In genomic region chr18:80158365-80158764, GRCh38 we compare ENCODE assay signal across 20 cellular contexts.
"Had no signal": no experiment of that assay in that cellular context is flagged by ENCODE, and none has a peak within 500 bp of the region (broad histone marks: within the 10 kb centered on the region; RNA-seq: fewer than 3 reads in every experiment).

No MANE protein-coding gene starts in this region.

- H3K36me3 ChIP-seq: neural progenitor cell, ovary, sigmoid colon, transverse colon, upper lobe of right lung, vagina had no signal

- H3K27me3 ChIP-seq: neural progenitor cell, ovary, right lobe of liver, testis, transverse colon, upper lobe of right lung, vagina had no signal

- H3K4me1 ChIP-seq: neural progenitor cell, psoas muscle, right lobe of liver, sigmoid colon, testis, tibial artery, transverse colon, upper lobe of right lung, vagina had no signal

- H3K4me3 ChIP-seq: neural progenitor cell, ovary, psoas muscle, right lobe of liver, sigmoid colon, stomach, testis, tibial artery, transverse colon, upper lobe of right lung, vagina had no signal

- H3K4me1 Mint-ChIP-seq: natural killer cell, nephron had no signal

- H3K27me3 Mint-ChIP-seq: progenitor cell of endocrine pancreas, type B pancreatic cell had no signal

- H3K4me3 Mint-ChIP-seq: naive thymus-derived CD4-positive, alpha-beta T cell; natural killer cell; nephron; neural progenitor cell; stimulated activated effector memory CD8-positive, alpha-beta T cell treated with anti-CD3 and anti-CD28 coated beads, Interleukin-12 subunit alpha, Interleukin-12 subunit beta, amount 100 ng/mL, for 72 hours; stimulated activated naive B cell treated with anti-CD40 and anti-IgM and Interleukin-4, amounts not matched to agents 10 μg/mL and 1 μg/mL and 100 μg/mL, for 72 hours; stimulated activated naive CD8-positive, alpha-beta T cell treated with anti-CD3 and anti-CD28 coated beads, Interleukin-15, Interleukin-2, amounts not matched to agents 100 ng/mL and 50 ng/mL, for 24 hours; type B pancreatic cell had no signal

- H3K27ac Mint-ChIP-seq: naive thymus-derived CD4-positive, alpha-beta T cell; natural killer cell; nephron; neural progenitor cell; progenitor cell of endocrine pancreas; stimulated activated effector memory CD8-positive, alpha-beta T cell treated with anti-CD3 and anti-CD28 coated beads, Interleukin-12 subunit alpha, Interleukin-12 subunit beta, amount 100 ng/mL, for 72 hours; stimulated activated naive B cell treated with anti-CD40 and anti-IgM and Interleukin-4, amounts not matched to agents 10 μg/mL and 1 μg/mL and 100 μg/mL, for 72 hours; stimulated activated naive CD8-positive, alpha-beta T cell treated with anti-CD3 and anti-CD28 coated beads, Interleukin-15, Interleukin-2, amounts not matched to agents 100 ng/mL and 50 ng/mL, for 24 hours; type B pancreatic cell had no signal

- H3K27ac ChIP-seq: neural progenitor cell, ovary, parathyroid adenoma, psoas muscle, right lobe of liver, sigmoid colon, stomach, testis, tibial artery, transverse colon, upper lobe of right lung, vagina had no signal

- H3K9me3 Mint-ChIP-seq: natural killer cell; nephron; neural progenitor cell; stimulated activated effector memory CD8-positive, alpha-beta T cell treated with anti-CD3 and anti-CD28 coated beads, Interleukin-12 subunit alpha, Interleukin-12 subunit beta, amount 100 ng/mL, for 72 hours; stimulated activated naive CD8-positive, alpha-beta T cell treated with anti-CD3 and anti-CD28 coated beads, Interleukin-15, Interleukin-2, amounts not matched to agents 100 ng/mL and 50 ng/mL, for 24 hours; type B pancreatic cell had no signal

- H3K9ac ChIP-seq: neural progenitor cell, parathyroid adenoma had no signal

- H3K36me3 Mint-ChIP-seq: natural killer cell; stimulated activated effector memory CD8-positive, alpha-beta T cell treated with anti-CD3 and anti-CD28 coated beads, Interleukin-12 subunit alpha, Interleukin-12 subunit beta, amount 100 ng/mL, for 72 hours had no signal

- H3K9me3 ChIP-seq: ovary, psoas muscle, right lobe of liver, sigmoid colon, testis, tibial artery, transverse colon, upper lobe of right lung, vagina had no signal
